In the genomic region with DNA sequence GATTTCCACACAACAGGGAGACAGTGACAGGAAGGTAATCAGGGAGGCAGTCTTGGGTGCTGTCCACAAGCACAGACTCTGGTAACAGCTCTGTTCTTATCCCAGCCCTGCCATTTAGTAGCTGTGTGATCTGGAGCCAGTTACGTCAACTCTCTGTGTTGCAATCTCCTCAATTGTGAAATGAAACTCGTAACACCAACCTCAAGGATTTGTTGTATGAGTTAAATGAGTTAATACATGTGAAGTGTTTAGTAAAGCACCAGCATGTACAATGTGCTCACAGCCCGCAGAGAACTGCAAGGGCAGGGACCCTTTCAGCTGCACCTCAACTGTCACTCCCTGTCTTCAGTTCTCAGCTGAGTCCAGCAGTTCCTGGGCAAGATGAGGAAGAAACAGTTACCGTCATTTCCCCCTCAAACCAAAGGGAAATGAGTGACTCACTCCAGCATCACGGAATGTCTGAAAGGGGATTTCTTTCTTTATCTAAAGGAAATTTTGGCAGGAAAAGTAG, we compare ENCODE assay signal across 9 cellular contexts. TPM values are rescaled to one million over a fixed set of nuclear protein-coding genes. Genes with fewer than 3 reads are reported as not detected.
DNase-seq lines count a peak whose midpoint lies in the region; ATAC-seq and TF ChIP-seq lines count a peak whose summit lies in the region.
"Had no signal": no experiment of that assay in that cellular context is flagged by ENCODE, and none has a peak within 500 bp of the region (broad histone marks: within the 10 kb centered on the region; RNA-seq: fewer than 3 reads in every experiment).

No MANE protein-coding gene starts in this region.

- no peak for TF ChIP-seq POLR2A in tibial nerve (IDR thresholded peaks at IDR 0.05)

- H3K79me2 ChIP-seq in hepatocyte: no peaks in the 10 kb centered on the region

- peaks cover 5% of the 10 kb centered on the region in 2 donors for H3K9me3 Mint-ChIP-seq in activated T-cell treated with anti-CD3 and anti-CD28 coated beads, Interleukin-2, amount 50 U/mL, for 72 hours
- H3K9me3 Mint-ChIP-seq in activated T-helper 1 cell treated with anti-CD3 and anti-CD28 coated beads, Interleukin-12 subunit alpha, Interleukin-12 subunit beta, Interleukin-2, Interleukin-4 antibody, amounts not matched to agents 30 ng/mL and 10 ng/mL and 1 ng/mL, durations not matched to agents 14 hours and 24 hours and 36 hours: peaks cover 3% of the 10 kb centered on the region

- peak; percentile 61 to 87 for TF ChIP-seq EP300 in tibial nerve (IDR thresholded peaks at IDR 0.05)

- H3K4me1 ChIP-seq in hepatocyte (ENCODE audit: insufficient read depth) (no peaks in the 10 kb centered on the region), tibial nerve (no peaks in the 10 kb centered on the region)

- H3K4me3 Mint-ChIP-seq in activated T-cell treated with anti-CD3 and anti-CD28 coated beads, Interleukin-2, amount 50 U/mL, for 72 hours: peak overlapping the region in 1 of 2 donors; percentile 78
- peak overlapping the region; percentile 50 for H3K4me3 Mint-ChIP-seq in activated T-helper 1 cell treated with anti-CD3 and anti-CD28 coated beads, Interleukin-12 subunit alpha, Interleukin-12 subunit beta, Interleukin-2, Interleukin-4 antibody, amounts not matched to agents 30 ng/mL and 10 ng/mL and 1 ng/mL, durations not matched to agents 14 hours and 24 hours and 36 hours
- H3K4me3 Mint-ChIP-seq: neural crest cell had no signal

- intact Hi-C loops in activated T-helper 1 cell treated with anti-CD3 and anti-CD28 coated beads, Interleukin-12 subunit alpha, Interleukin-12 subunit beta, Interleukin-2, Interleukin-4 antibody, amounts not matched to agents 30 ng/mL and 10 ng/mL and 1 ng/mL, durations not matched to agents 14 hours and 24 hours and 36 hours (cut with micrococcal nuclease): loop anchor here (1.0 to 5.0 kb wide), 5 partner anchors 23 to 140 kb away; no protein-coding TSS in a partner anchor

- H3K4me1 Mint-ChIP-seq in activated T-cell treated with anti-CD3 and anti-CD28 coated beads, Interleukin-2, amount 50 U/mL, for 72 hours (ENCODE audit: low read depth): peaks cover 28% of the 10 kb centered on the region
- peaks cover 32% of the 10 kb centered on the region for H3K4me1 Mint-ChIP-seq in activated T-helper 1 cell treated with anti-CD3 and anti-CD28 coated beads, Interleukin-12 subunit alpha, Interleukin-12 subunit beta, Interleukin-2, Interleukin-4 antibody, amounts not matched to agents 30 ng/mL and 10 ng/mL and 1 ng/mL, durations not matched to agents 14 hours and 24 hours and 36 hours (ENCODE audit: low read depth)
- H3K4me1 Mint-ChIP-seq: neural crest cell had no signal

- TF ChIP-seq CTCF in hepatocyte (IDR thresholded peaks at IDR 0.05; ENCODE audit: poor library complexity) (no peak), tibial nerve (IDR thresholded peaks at IDR 0.05) (no peak)

- peak overlapping the region; percentile 97 for H3K27ac Mint-ChIP-seq in activated T-cell treated with anti-CD3 and anti-CD28 coated beads, Interleukin-2, amount 50 U/mL, for 72 hours
- H3K27ac Mint-ChIP-seq in activated T-helper 1 cell treated with anti-CD3 and anti-CD28 coated beads, Interleukin-12 subunit alpha, Interleukin-12 subunit beta, Interleukin-2, Interleukin-4 antibody, amounts not matched to agents 30 ng/mL and 10 ng/mL and 1 ng/mL, durations not matched to agents 14 hours and 24 hours and 36 hours: peak overlapping the region; percentile 82

- no peaks in the 10 kb centered on the region for H3K27me3 ChIP-seq in hepatocyte
- H3K27me3 ChIP-seq in tibial nerve: no peaks in the 10 kb centered on the region

- no peaks in the 10 kb centered on the region for H3K9me3 ChIP-seq in hepatocyte (ENCODE audit: low read depth)
- H3K9me3 ChIP-seq in tibial nerve: no peaks in the 10 kb centered on the region

- no peaks in the 10 kb centered on the region for H4K20me1 ChIP-seq in hepatocyte (ENCODE audit: insufficient read depth, poor library complexity, severe bottlenecking)

- peak; percentile 5 to 44 for DNase-seq in activated T-cell treated with anti-CD3 and anti-CD28 coated beads, Interleukin-2, amount 50 U/mL, for 72 hours
- no peak for DNase-seq in activated T-cell treated with anti-CD3 and anti-CD28 coated beads, Interleukin-2, amount 50 U/mL, for 1 hour
- DNase-seq in activated T-helper 1 cell treated with anti-CD3 and anti-CD28 coated beads, Interleukin-12 subunit alpha, Interleukin-12 subunit beta, Interleukin-2, Interleukin-4 antibody, amounts not matched to agents 30 ng/mL and 10 ng/mL and 1 ng/mL, durations not matched to agents 14 hours and 24 hours and 36 hours (ENCODE audit: low spot score): peak; percentile 22
- peak; percentile 47 for DNase-seq in hepatocyte (ENCODE audit: low spot score)
- DNase-seq in tibial nerve (ENCODE audit: low spot score in 2 of 2): peak in 1 of 2 donors; percentile 75
- DNase-seq in COLO829 (ENCODE audit: low spot score): no peak
- DNase-seq in NCI-H187 treated with DMSO at 0.1 percent for 48 hours (lab: John Stamatoyannopoulos, UW): no peak
- DNase-seq in NCI-H2029 treated with DMSO at 0.1 percent for 48 hours (lab: John Stamatoyannopoulos, UW): no peak

- no peaks in the 10 kb centered on the region for H3K9me2 ChIP-seq in hepatocyte (replicated peaks; ENCODE audit: insufficient read depth)

- H2AFZ ChIP-seq in hepatocyte: no peak overlapping the region

- 53% methylated on average over 5 of the region's 5 CpGs for WGBS in hepatocyte (ENCODE audit: low lambda C conversion rate, missing lambda C conversion rate)
- 38 to 40% methylated on average over 5 of the region's 5 CpGs for WGBS in tibial nerve, 2 donors

- H3K36me3 Mint-ChIP-seq in activated T-cell treated with anti-CD3 and anti-CD28 coated beads, Interleukin-2, amount 50 U/mL, for 72 hours (ENCODE audit: insufficient read depth in 2 of 2): peaks cover 2 to 7% of the 10 kb centered on the region in 2 donors
- H3K36me3 Mint-ChIP-seq in activated T-helper 1 cell treated with anti-CD3 and anti-CD28 coated beads, Interleukin-12 subunit alpha, Interleukin-12 subunit beta, Interleukin-2, Interleukin-4 antibody, amounts not matched to agents 30 ng/mL and 10 ng/mL and 1 ng/mL, durations not matched to agents 14 hours and 24 hours and 36 hours (ENCODE audit: low read depth): peaks cover 2% of the 10 kb centered on the region

- ATAC-seq in activated T-cell treated with anti-CD3 and anti-CD28 coated beads, Interleukin-2, amount 50 U/mL, for 72 hours (replicated peaks in 1 of 2): peak; percentile 75 to 92

- no peaks in the 10 kb centered on the region for H3K36me3 ChIP-seq in hepatocyte (replicated peaks; ENCODE audit: insufficient read depth, low read depth)
- no peaks in the 10 kb centered on the region for H3K36me3 ChIP-seq in tibial nerve

- H3K27me3 Mint-ChIP-seq in activated T-cell treated with anti-CD3 and anti-CD28 coated beads, Interleukin-2, amount 50 U/mL, for 72 hours (ENCODE audit: low read depth): peaks cover 11% of the 10 kb centered on the region
- H3K27me3 Mint-ChIP-seq in activated T-helper 1 cell treated with anti-CD3 and anti-CD28 coated beads, Interleukin-12 subunit alpha, Interleukin-12 subunit beta, Interleukin-2, Interleukin-4 antibody, amounts not matched to agents 30 ng/mL and 10 ng/mL and 1 ng/mL, durations not matched to agents 14 hours and 24 hours and 36 hours (ENCODE audit: insufficient read depth): no peaks in the 10 kb centered on the region

- H3K27ac ChIP-seq in hepatocyte: peak overlapping the region; percentile 72
- peak overlapping the region in 2 of 4 donors; percentile 68 to 79 for H3K27ac ChIP-seq in tibial nerve

- H3K4me3 ChIP-seq in hepatocyte (no peak overlapping the region), tibial nerve (no peak overlapping the region)

- peak overlapping the region; percentile 30 for H3K4me2 ChIP-seq in hepatocyte

RNA-seq across cellular contexts. Expression of a gene that starts 39.8 kb away (rescaled TPM):
- 10 to 100 TPM; 10.5 to 26.9 TPM for total RNA-seq in activated T-cell treated with anti-CD3 and anti-CD28 coated beads, Interleukin-2, amount 50 U/mL, for 72 hours
- total RNA-seq in activated T-helper 1 cell treated with anti-CD3 and anti-CD28 coated beads, Interleukin-12 subunit alpha, Interleukin-12 subunit beta, Interleukin-2, Interleukin-4 antibody, amounts not matched to agents 30 ng/mL and 10 ng/mL and 1 ng/mL, durations not matched to agents 14 hours and 24 hours and 36 hours: 17.0 and 18.0 TPM in 2 replicates
- 22.1 and 23.0 TPM in 2 replicates for total RNA-seq in hepatocyte
- 7.6 and 9.1 TPM in 2 replicates for polyA plus RNA-seq in hepatocyte
- 1 to 10 TPM; 3.6 to 7.5 (median 6.5) TPM for total RNA-seq in tibial nerve

Comparison
In these comparisons a context has a peak if more than half of its experiments do, and no peak if none do; other contexts are left out.
1. DNase-seq: peak in activated T-cell treated with anti-CD3 and anti-CD28 coated beads, Interleukin-2, amount 50 U/mL, for 72 hours (2 of 2), activated T-helper 1 cell treated with anti-CD3 and anti-CD28 coated beads, Interleukin-12 subunit alpha, Interleukin-12 subunit beta, Interleukin-2, Interleukin-4 antibody, amounts not matched to agents 30 ng/mL and 10 ng/mL and 1 ng/mL, durations not matched to agents 14 hours and 24 hours and 36 hours (single experiment) and hepatocyte (single experiment); none in activated T-cell treated with anti-CD3 and anti-CD28 coated beads, Interleukin-2, amount 50 U/mL, for 1 hour (single experiment), COLO829 (single experiment), NCI-H187 treated with DMSO at 0.1 percent for 48 hours (single experiment) and NCI-H2029 treated with DMSO at 0.1 percent for 48 hours (single experiment).